In genomic region chr3:129481225-129481782, GRCh38 we compare ENCODE assay signal across 12 cellular contexts. TPM values are rescaled to one million over a fixed set of nuclear protein-coding genes. Genes with fewer than 3 reads are reported as not detected.
DNase-seq lines count a peak whose midpoint lies in the region; TF ChIP-seq lines count a peak whose summit lies in the region.
"Not testable (repeated sequence)": the region's sequence is repeated elsewhere in the genome, so short reads cannot be mapped to it uniquely, and the experiment has no call there.
"Had no signal": no experiment of that assay in that cellular context is flagged by ENCODE, and none has a peak within 500 bp of the region (broad histone marks: within the 10 kb centered on the region; RNA-seq: fewer than 3 reads in every experiment).

No MANE protein-coding gene starts in this region.

- H3K36me3 Mint-ChIP-seq in CD4-positive, alpha-beta memory T cell = peaks cover 31 to 40% of the 10 kb centered on the region in 2 donors
- not testable (repeated sequence) for H3K36me3 Mint-ChIP-seq in activated T-helper 2 cell treated with anti-CD3 and anti-CD28 coated beads, Interferon-gamma antibody, Interleukin-2, Interleukin-4, amounts not matched to agents 10 μg/mL and 5 μg/mL and 100 μg/mL, durations not matched to agents 14 hours and 24 hours and 36 hours (ENCODE audit: low read depth)

- H2AFZ ChIP-seq in fibroblast of lung (ENCODE audit: low read length) = not testable (repeated sequence)

- peak overlapping the region; percentile 54 for H3K27ac ChIP-seq in CD4-positive, alpha-beta memory T cell (ENCODE audit: low read depth, low read length)
- H3K27ac ChIP-seq in breast epithelium = peak overlapping the region; percentile 71 to 77
- not testable (repeated sequence) for H3K27ac ChIP-seq in fibroblast of lung (ENCODE audit: insufficient read depth, low read length); ovary
- H3K27ac ChIP-seq in testis = peak overlapping the region in 1 of 2 donors; percentile 30

- not testable (repeated sequence) for H3K27me3 ChIP-seq in CD4-positive, alpha-beta memory T cell (ENCODE audit: insufficient read depth, low read length); breast epithelium; fibroblast of lung (ENCODE audit: control insufficient read depth, insufficient read depth, low read length); ovary; testis

- POLR2A ChIA-PET in CD4-positive, alpha-beta memory T cell (lab: Charles Lee; ENCODE audit: partially characterized antibody) = interaction anchor here (1.3 to 2.1 kb wide), 2 partner anchors 41 to 96 kb away, joined by 4 to 10 read pairs; partner anchors contain the start of genes IFT122 and MBD4

- H3K79me2 ChIP-seq in fibroblast of lung (ENCODE audit: control insufficient read depth, insufficient read depth, low read length) = not testable (repeated sequence)

- CTCF ChIA-PET in CD4-positive, alpha-beta memory T cell (lab: Charles Lee; ENCODE audit: partially characterized antibody) = interaction anchor here (1.0 to 3.2 kb wide), 2 partner anchors 9 to 348 kb away, joined by 3 to 19 read pairs; no protein-coding TSS in a partner anchor

- WGBS in ovary, 3 donors = 33 to 50% (median 38%) methylated on average over 8 to 10 of the region's 11 CpGs
- WGBS in testis, 2 donors = 34 to 48% methylated on average over 4 to 5 of the region's 11 CpGs

- not testable (repeated sequence) for TF ChIP-seq POLR2A in breast epithelium (IDR thresholded peaks at IDR 0.05); ovary (IDR thresholded peaks at IDR 0.05); testis (IDR thresholded peaks at IDR 0.05)

- not testable (repeated sequence) for H3K4me3 ChIP-seq in CD4-positive, alpha-beta memory T cell (ENCODE audit: low read length in 2 of 2); breast epithelium; fibroblast of lung (replicated peaks in 1 of 4; ENCODE audit: control extremely low read depth in 1 of 4, insufficient read depth in 1 of 4, low read depth in 3 of 4, low read length in 4 of 4); ovary; testis

- not testable (repeated sequence) for H3K9me3 ChIP-seq in CD4-positive, alpha-beta memory T cell (ENCODE audit: control insufficient read depth in 1 of 2, low read length in 2 of 2); breast epithelium; fibroblast of lung (ENCODE audit: control insufficient read depth, insufficient read depth, low read depth, low read length); ovary; testis

- H3K27ac Mint-ChIP-seq in CD4-positive, alpha-beta memory T cell = peak overlapping the region; percentile 89 to 98 (median 96)
- H3K27ac Mint-ChIP-seq in activated T-helper 2 cell treated with anti-CD3 and anti-CD28 coated beads, Interferon-gamma antibody, Interleukin-2, Interleukin-4, amounts not matched to agents 10 μg/mL and 5 μg/mL and 100 μg/mL, durations not matched to agents 14 hours and 24 hours and 36 hours = peak overlapping the region; percentile 18

- intact Hi-C loops in CD4-positive, alpha-beta memory T cell (cut with micrococcal nuclease); activated T-helper 2 cell treated with anti-CD3 and anti-CD28 coated beads, Interferon-gamma antibody, Interleukin-2, Interleukin-4, amounts not matched to agents 10 μg/mL and 5 μg/mL and 100 μg/mL, durations not matched to agents 14 hours and 24 hours and 36 hours (cut with micrococcal nuclease); breast epithelium (cut with DNase I; ENCODE audit: low total_unique reads): not testable (repeated sequence)
- intact Hi-C loops in ovary (cut with DNase I) = loop anchor here in 3 of 4 donors (10.0 kb wide), 3 partner anchors 123 to 453 kb away; partner anchors contain the start of gene PLXND1 (in 1 of the 3)
- intact Hi-C loops in testis (cut with DNase I; ENCODE audit: low total_unique reads) = loop anchor here (10.0 kb wide), 1 partner anchor 343 kb away; no protein-coding TSS in a partner anchor

- peak overlapping the region in 2 of 8 donors; percentile 38 to 57 for H3K4me3 Mint-ChIP-seq in CD4-positive, alpha-beta memory T cell
- H3K4me3 Mint-ChIP-seq in activated T-helper 2 cell treated with anti-CD3 and anti-CD28 coated beads, Interferon-gamma antibody, Interleukin-2, Interleukin-4, amounts not matched to agents 10 μg/mL and 5 μg/mL and 100 μg/mL, durations not matched to agents 14 hours and 24 hours and 36 hours (ENCODE audit: low read depth) = not testable (repeated sequence)

- not testable (repeated sequence) for H4K20me1 ChIP-seq in fibroblast of lung (ENCODE audit: control insufficient read depth, extremely low read depth, insufficient read depth, low read length)

- H3K9me3 Mint-ChIP-seq in CD4-positive, alpha-beta memory T cell; activated T-helper 2 cell treated with anti-CD3 and anti-CD28 coated beads, Interferon-gamma antibody, Interleukin-2, Interleukin-4, amounts not matched to agents 10 μg/mL and 5 μg/mL and 100 μg/mL, durations not matched to agents 14 hours and 24 hours and 36 hours: not testable (repeated sequence)

- H3K4me1 Mint-ChIP-seq in CD4-positive, alpha-beta memory T cell = peaks cover 10 to 25% (median 14%) of the 10 kb centered on the region in 4 donors
- H3K4me1 Mint-ChIP-seq in activated T-helper 2 cell treated with anti-CD3 and anti-CD28 coated beads, Interferon-gamma antibody, Interleukin-2, Interleukin-4, amounts not matched to agents 10 μg/mL and 5 μg/mL and 100 μg/mL, durations not matched to agents 14 hours and 24 hours and 36 hours (ENCODE audit: low read depth) = not testable (repeated sequence)

- H3K36me3 ChIP-seq in CD4-positive, alpha-beta memory T cell (ENCODE audit: insufficient read depth, low read length); breast epithelium; ovary; testis (ENCODE audit: low read depth, missing control alignments): not testable (repeated sequence)
- peaks cover 12% of the 10 kb centered on the region for H3K36me3 ChIP-seq in fibroblast of lung (ENCODE audit: control insufficient read depth, insufficient read depth, low read length)

- peaks cover 14% of the 10 kb centered on the region for H3K4me1 ChIP-seq in CD4-positive, alpha-beta memory T cell (ENCODE audit: insufficient read depth, low read length)
- H3K4me1 ChIP-seq in breast epithelium = peaks cover 12 to 19% of the 10 kb centered on the region in 2 donors
- peaks cover 20% of the 10 kb centered on the region for H3K4me1 ChIP-seq in fibroblast of lung (ENCODE audit: control insufficient read depth, extremely low read depth, insufficient read depth, low read length)
- H3K4me1 ChIP-seq in ovary (ENCODE audit: insufficient read depth) = not testable (repeated sequence)
- peaks cover 13% of the 10 kb centered on the region for H3K4me1 ChIP-seq in testis

- H3K27me3 Mint-ChIP-seq in CD4-positive, alpha-beta memory T cell; activated T-helper 2 cell treated with anti-CD3 and anti-CD28 coated beads, Interferon-gamma antibody, Interleukin-2, Interleukin-4, amounts not matched to agents 10 μg/mL and 5 μg/mL and 100 μg/mL, durations not matched to agents 14 hours and 24 hours and 36 hours (ENCODE audit: low read depth): not testable (repeated sequence)

- H3K4me2 ChIP-seq in fibroblast of lung (ENCODE audit: extremely low read depth, insufficient read depth, low read length) = not testable (repeated sequence)

- TF ChIP-seq CTCF in breast epithelium (IDR thresholded peaks at IDR 0.05); fibroblast of lung (conservative IDR thresholded peaks at IDR 0.05 in 1 of 2, IDR thresholded peaks at IDR 0.05 in 1 of 2; ENCODE audit: low read depth in 1 of 2, low read length in 2 of 2); ovary (IDR thresholded peaks at IDR 0.05); testis (IDR thresholded peaks at IDR 0.05): not testable (repeated sequence)

- not testable (repeated sequence) for H3K9ac ChIP-seq in fibroblast of lung (ENCODE audit: insufficient read depth, low read length)

- not testable (repeated sequence) for TF ChIP-seq EP300 in ovary (IDR thresholded peaks at IDR 0.05)

- DNase-seq in CD4-positive, alpha-beta memory T cell; activated T-helper 2 cell treated with anti-CD3 and anti-CD28 coated beads, Interferon-gamma antibody, Interleukin-2, Interleukin-4, amounts not matched to agents 10 μg/mL and 5 μg/mL and 100 μg/mL, durations not matched to agents 14 hours and 24 hours and 36 hours (ENCODE audit: low spot score); breast epithelium (ENCODE audit: low spot score in 2 of 2): not testable (repeated sequence)
- DNase-seq in OCI-M1 (lab: John Stamatoyannopoulos, UW) = peak; percentile 12
- DNase-seq in fibroblast of lung (ENCODE audit: low read depth in 2 of 2) = peak; percentile 34 to 43
- peak; percentile 81 for DNase-seq in left kidney (ENCODE audit: low read depth, low spot score)
- DNase-seq in ovary = peak; percentile 46 to 85 (median 65)
- DNase-seq in testis = peak; percentile 66

RNA-seq across cellular contexts. Expression of gene IFT122, which starts 41.3 kb away (rescaled TPM):
- total RNA-seq in CD4-positive, alpha-beta memory T cell = 10 to 100 TPM; 20.0 to 21.8 TPM
- polyA plus RNA-seq in CD4-positive, alpha-beta memory T cell = 1 to 10 TPM; 5.3 to 5.8 TPM
- total RNA-seq in activated T-helper 2 cell treated with anti-CD3 and anti-CD28 coated beads, Interferon-gamma antibody, Interleukin-2, Interleukin-4, amounts not matched to agents 10 μg/mL and 5 μg/mL and 100 μg/mL, durations not matched to agents 14 hours and 24 hours and 36 hours = 15.7 and 17.6 TPM in 2 replicates
- total RNA-seq in breast epithelium (10 to 100 TPM; 43.2 to 60.6 (median 45.8) TPM), fibroblast of lung (16.9 and 27.2 TPM in 2 replicates), ovary (10 to 100 TPM; 27.7 to 58.1 (median 46.7) TPM), testis (100 to 1,000 TPM; 125 to 168 TPM)
- polyA plus RNA-seq in fibroblast of lung (13.2 and 17.9 TPM in 2 replicates), ovary (10 to 100 TPM; 20.8 to 32.6 TPM), testis (ENCODE audit: insufficient read depth, low read depth, low replicate concordance) (218 TPM)
- 12.6 and 16.2 TPM in 2 replicates for polyA plus RNA-seq in fibroblast of lung (2012)
- 82.2 and 84.8 TPM in 2 replicates for polyA minus RNA-seq in fibroblast of lung (ENCODE audit: low replicate concordance)

RNA-seq across cellular contexts. Expression of gene MBD4, which starts 41.6 kb away (rescaled TPM):
- total RNA-seq in CD4-positive, alpha-beta memory T cell = 10 to 100 TPM; 52.4 to 58.0 TPM
- polyA plus RNA-seq in CD4-positive, alpha-beta memory T cell = 10 to 100 TPM; 36.6 to 52.9 TPM
- total RNA-seq in activated T-helper 2 cell treated with anti-CD3 and anti-CD28 coated beads, Interferon-gamma antibody, Interleukin-2, Interleukin-4, amounts not matched to agents 10 μg/mL and 5 μg/mL and 100 μg/mL, durations not matched to agents 14 hours and 24 hours and 36 hours = 41.9 and 45.9 TPM in 2 replicates
- total RNA-seq in breast epithelium (10 to 100 TPM; 29.8 to 41.6 (median 37.7) TPM), fibroblast of lung (35.2 and 35.5 TPM in 2 replicates), ovary (10 to 100 TPM; 26.8 to 60.0 (median 29.4) TPM), testis (10 to 100 TPM; 26.0 to 27.6 TPM)
- polyA plus RNA-seq in fibroblast of lung (24.6 and 27.4 TPM in 2 replicates), ovary (10 to 100 TPM; 19.5 to 28.0 TPM), testis (ENCODE audit: insufficient read depth, low read depth, low replicate concordance) (30.3 TPM)
- polyA plus RNA-seq in fibroblast of lung (2012) = 16.2 and 16.7 TPM in 2 replicates
- polyA minus RNA-seq in fibroblast of lung (ENCODE audit: low replicate concordance) = 1.2 and 4.8 TPM in 2 replicates

RNA-seq across cellular contexts. Expression of gene RHO, which starts 47.1 kb away (rescaled TPM):
- not detected for total RNA-seq in CD4-positive, alpha-beta memory T cell
- polyA plus RNA-seq in CD4-positive, alpha-beta memory T cell = not detected
- total RNA-seq in activated T-helper 2 cell treated with anti-CD3 and anti-CD28 coated beads, Interferon-gamma antibody, Interleukin-2, Interleukin-4, amounts not matched to agents 10 μg/mL and 5 μg/mL and 100 μg/mL, durations not matched to agents 14 hours and 24 hours and 36 hours = not detected in 2 replicates
- total RNA-seq in breast epithelium = under 1 TPM in 1 of 3 donors, not detected in 2; 0.15 TPM
- total RNA-seq in fibroblast of lung = not detected in 2 replicates
- not detected in 2 replicates for polyA plus RNA-seq in fibroblast of lung
- not detected in 2 replicates for polyA plus RNA-seq in fibroblast of lung (2012)
- polyA minus RNA-seq in fibroblast of lung (ENCODE audit: low replicate concordance) = not detected in 2 replicates
- under 1 TPM in 2 of 7 donors, not detected in 5; 0.13 to 0.24 TPM for total RNA-seq in ovary
- polyA plus RNA-seq in ovary = not detected
- total RNA-seq in testis = under 1 TPM in 1 of 2 donors, not detected in 1; 0.25 TPM
- not detected for polyA plus RNA-seq in testis (ENCODE audit: insufficient read depth, low read depth, low replicate concordance)
- total RNA-seq: adrenal gland, lung, urinary bladder had no signal
- polyA plus RNA-seq: adrenal gland, neural cell, urinary bladder had no signal

RNA-seq across cellular contexts. Expression of gene EFCAB12, which starts 52.9 kb away (rescaled TPM):
- 1 to 10 TPM; 1.5 to 1.6 TPM for total RNA-seq in CD4-positive, alpha-beta memory T cell
- polyA plus RNA-seq in CD4-positive, alpha-beta memory T cell = under 1 TPM in 1 of 2 donors, not detected in 1; 0.09 TPM
- total RNA-seq in activated T-helper 2 cell treated with anti-CD3 and anti-CD28 coated beads, Interferon-gamma antibody, Interleukin-2, Interleukin-4, amounts not matched to agents 10 μg/mL and 5 μg/mL and 100 μg/mL, durations not matched to agents 14 hours and 24 hours and 36 hours = 0.25 and 0.48 TPM in 2 replicates
- total RNA-seq in breast epithelium = 1 to 10 TPM in 2 of 3 donors, under 1 TPM in 1; 0.32 to 1.3 (median 1.0) TPM
- under 0.01 and 0.17 TPM in 2 replicates for total RNA-seq in fibroblast of lung
- polyA plus RNA-seq in fibroblast of lung = 0.07 TPM in 1 of 2 replicates, not detected in the other
- polyA plus RNA-seq in fibroblast of lung (2012) = 0.03 and 0.14 TPM in 2 replicates
- polyA minus RNA-seq in fibroblast of lung (ENCODE audit: low replicate concordance) = not detected in 2 replicates
- total RNA-seq in ovary = 1 to 10 TPM in 6 of 7 donors, under 1 TPM in 1; 0.94 to 8.4 (median 1.7) TPM
- under 1 TPM; 0.53 to 0.67 TPM for polyA plus RNA-seq in ovary
- total RNA-seq in testis = 10 to 100 TPM in 1 of 2 donors, 1 to 10 TPM in 1; 7.3 to 13.7 TPM
- polyA plus RNA-seq in testis (ENCODE audit: insufficient read depth, low read depth, low replicate concordance) = 16.0 TPM
- total RNA-seq: urinary bladder had no signal
